In the genomic region with DNA sequence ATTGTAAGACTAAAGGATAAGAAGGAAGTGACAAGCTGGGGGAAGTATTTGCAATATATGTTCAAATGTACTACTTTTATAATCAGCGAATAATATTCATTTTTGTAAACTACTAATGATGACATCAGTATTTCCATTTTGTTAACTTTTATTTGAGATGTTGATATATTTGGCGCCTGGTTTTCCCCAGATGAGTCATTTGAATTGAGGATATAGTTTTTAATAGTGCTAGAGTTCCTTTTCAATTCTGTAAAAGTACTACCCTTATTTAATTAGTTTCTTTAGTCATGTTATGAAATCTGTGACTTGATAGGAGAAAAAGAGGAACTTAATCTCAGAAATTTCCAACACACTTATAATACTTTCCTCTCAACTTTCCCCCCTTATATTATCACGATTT, we compare ENCODE assay signal across 21 cellular contexts.
"Had no signal": no experiment of that assay in that cellular context is flagged by ENCODE, and none has a peak within 500 bp of the region (broad histone marks: within the 10 kb centered on the region; RNA-seq: fewer than 3 reads in every experiment).

No MANE protein-coding gene starts in this region.

- H3K4me1 Mint-ChIP-seq: immature natural killer cell; natural killer cell; stimulated activated naive CD8-positive, alpha-beta T cell treated with anti-CD3 and anti-CD28 coated beads, Interleukin-15, amount 100 ng/mL, for 72 hours had no signal

- H3K27me3 Mint-ChIP-seq: memory B cell had no signal

- ATAC-seq: foreskin keratinocyte; left lung; lower lobe of right lung; natural killer cell; sciatic nerve; stimulated activated memory B cell treated with anti-CD40 and anti-IgM and Interleukin-4, amounts not matched to agents 10 μg/mL and 1 μg/mL and 100 μg/mL, for 72 hours; stimulated activated naive CD8-positive, alpha-beta T cell treated with anti-CD3 and anti-CD28 coated beads, Interleukin-15, amount 100 ng/mL, for 72 hours had no signal

- H3K36me3 Mint-ChIP-seq: immature natural killer cell; memory B cell; mesothelial cell of epicardium; natural killer cell; stimulated activated memory B cell treated with anti-CD40 and anti-IgM and Interleukin-4, amounts not matched to agents 10 μg/mL and 1 μg/mL and 100 μg/mL, for 72 hours had no signal

- H3K9me3 Mint-ChIP-seq: endodermal cell; memory B cell; stimulated activated memory B cell treated with anti-CD40 and anti-IgM and Interleukin-4, amounts not matched to agents 10 μg/mL and 1 μg/mL and 100 μg/mL, for 72 hours; stimulated activated naive CD8-positive, alpha-beta T cell treated with anti-CD3 and anti-CD28 coated beads, Interleukin-15, amount 100 ng/mL, for 72 hours had no signal

- H3K27ac Mint-ChIP-seq: endodermal cell; immature natural killer cell; memory B cell; mesothelial cell of epicardium; natural killer cell; stimulated activated memory B cell treated with anti-CD40 and anti-IgM and Interleukin-4, amounts not matched to agents 10 μg/mL and 1 μg/mL and 100 μg/mL, for 72 hours; stimulated activated naive CD8-positive, alpha-beta T cell treated with anti-CD3 and anti-CD28 coated beads, Interleukin-15, amount 100 ng/mL, for 72 hours had no signal

- H3K4me3 Mint-ChIP-seq: endodermal cell; immature natural killer cell; memory B cell; mesothelial cell of epicardium; natural killer cell; neural crest cell; stimulated activated memory B cell treated with anti-CD40 and anti-IgM and Interleukin-4, amounts not matched to agents 10 μg/mL and 1 μg/mL and 100 μg/mL, for 72 hours; stimulated activated naive CD8-positive, alpha-beta T cell treated with anti-CD3 and anti-CD28 coated beads, Interleukin-15, amount 100 ng/mL, for 72 hours had no signal

- DNase-seq: effector CD4-positive, alpha-beta T cell; endodermal cell; erythroblast; foreskin keratinocyte; immature natural killer cell; left lung; lower lobe of right lung; natural killer cell; posterior cingulate gyrus; spleen; stimulated activated CD4-positive, alpha-beta T cell treated with anti-CD3 and anti-CD28 coated beads, Interleukin-15, amount 100 ng/mL, for 24 hours; stimulated activated CD4-positive, alpha-beta T cell treated with anti-CD3 and anti-CD28 coated beads, Interleukin-1b, Interleukin-23, amount 100 ng/mL, for 48 hours; stimulated activated CD4-positive, alpha-beta T cell treated with anti-CD3 and anti-CD28 coated beads, Interleukin-4, amount 100 ng/mL, for 24 hours; stimulated activated naive CD8-positive, alpha-beta T cell treated with anti-CD3 and anti-CD28 coated beads, Interleukin-15, amount 100 ng/mL, for 72 hours; substantia nigra; transverse colon had no signal
